ENCODE assay signal across 13 cellular contexts in genomic region chr2:64405476-64406406, GRCh38. TPM values are rescaled to one million over a fixed set of nuclear protein-coding genes. Genes with fewer than 3 reads are reported as not detected.
A peak's percentile ranks its signal among the peaks of the same experiment; 100 is the strongest.
DNase-seq lines count a peak whose midpoint lies in the region; ATAC-seq, FAIRE-seq and TF ChIP-seq lines count a peak whose summit lies in the region.
"Had no signal": no experiment of that assay in that cellular context is flagged by ENCODE, and none has a peak within 500 bp of the region (broad histone marks: within the 10 kb centered on the region; RNA-seq: fewer than 3 reads in every experiment).

No MANE protein-coding gene starts in this region.

- TF ChIP-seq POLR2A in A549 (IDR thresholded peaks at IDR 0.05; ENCODE audit: low read length) (no peak), H1 (IDR thresholded peaks at IDR 0.05; ENCODE audit: control extremely low read depth in 1 of 2, low read depth in 2 of 2, low read length in 2 of 2) (no peak)

- H4K20me1 ChIP-seq in H1 (replicated peaks in 1 of 2; ENCODE audit: control insufficient read depth in 1 of 2, insufficient read depth in 2 of 2, low read length in 2 of 2): peaks cover 0 to 2% of the 10 kb centered on the region in 2 experiments

- no peak overlapping the region for H2BK120ac ChIP-seq in H1 (replicated peaks; ENCODE audit: low read depth, low read length)

- TF ChIP-seq CTCF in A549 (IDR thresholded peaks at IDR 0.05): no peak
- no peak for TF ChIP-seq CTCF in H1 (IDR thresholded peaks at IDR 0.05; ENCODE audit: control extremely low read depth in 1 of 3, insufficient read depth in 1 of 3, low read depth in 1 of 3, low read length in 3 of 3)
- TF ChIP-seq CTCF in mucosa of descending colon (IDR thresholded peaks at IDR 0.05): no peak

- no peak for DNase-seq in A549 (ENCODE audit: low read depth in 1 of 2, low spot score in 1 of 2)
- peak; percentile 33 for DNase-seq in LoVo (ENCODE audit: low spot score)
- DNase-seq in H1 (ENCODE audit: low read depth in 1 of 2, low spot score in 2 of 2): no peak
- DNase-seq in mucosa of descending colon: peak in 2 of 3 donors; percentile 41 to 57
- no peak for DNase-seq in DMS153 (lab: John Stamatoyannopoulos, UW)
- no peak for DNase-seq in activated T-cell treated with anti-CD3 and anti-CD28 coated beads for 4 hours
- DNase-seq: activated gamma-delta T cell; C1 segment of cervical spinal cord; NCI-H146; stimulated activated CD4-positive, alpha-beta T cell treated with anti-CD3 and anti-CD28 coated beads, Interleukin-15, amount 100 ng/mL, for 24 hours; T-cell had no signal

- no peak overlapping the region for H3K27ac ChIP-seq in A549
- H3K27ac ChIP-seq in H1 (ENCODE audit: low read depth, low read length): no peak overlapping the region

- H3K4me1 ChIP-seq in A549 (peaks cover 21% of the 10 kb centered on the region), H1 (replicated peaks in 1 of 4; ENCODE audit: control insufficient read depth in 3 of 4, insufficient read depth in 4 of 4, low read length in 3 of 4) (peaks cover 13 to 30% (median 21%) of the 10 kb centered on the region in 4 experiments), mucosa of descending colon (ENCODE audit: low read depth) (peaks cover 60% of the 10 kb centered on the region)

- H2BK20ac ChIP-seq in H1 (ENCODE audit: low read length): 0 out of 2 replicates have a peak overlapping the region, but pooled peaks have one; percentile 26

- H2AFZ ChIP-seq in H1 (ENCODE audit: low read length): no peak overlapping the region

- H3K4me3 ChIP-seq in A549 (no peak overlapping the region), H1 (ENCODE audit: extremely low read depth in 1 of 4, insufficient read depth in 2 of 4, low read depth in 3 of 4, low read length in 4 of 4) (no peak overlapping the region), mucosa of descending colon (no peak overlapping the region)

- no peaks in the 10 kb centered on the region for H3K79me1 ChIP-seq in H1 (ENCODE audit: low read depth, low read length)

- H3K4ac ChIP-seq in H1 (replicated peaks; ENCODE audit: insufficient read length, low read depth, low read length): no peak overlapping the region

- 69% methylated on average over 12 of the region's 12 CpGs for WGBS in A549 (ENCODE audit: missing lambda C conversion rate)
- 87% methylated on average over 12 of the region's 12 CpGs; no CpG with 5 or more reads in 1 of the 2 experiments for WGBS in H1 (ENCODE audit: extremely low coverage in 1 of 2, insufficient coverage in 1 of 2, insufficient read length in 1 of 2, insufficient replicate concordance in 2 of 2, low coverage in 1 of 2, low lambda C conversion rate in 2 of 2, missing lambda C conversion rate in 1 of 2), 2 experiments

- no peaks in the 10 kb centered on the region for H3K9me3 ChIP-seq in A549
- no peaks in the 10 kb centered on the region for H3K9me3 ChIP-seq in H1 (ENCODE audit: insufficient read depth in 2 of 2, low read depth in 1 of 2, low read length in 1 of 2)
- no peaks in the 10 kb centered on the region for H3K9me3 ChIP-seq in mucosa of descending colon

- H2AK5ac ChIP-seq in H1 (ENCODE audit: low read depth, low read length): no peak overlapping the region; the same call in 1 of the 2 replicates

- H3K4me2 ChIP-seq in A549 (peak overlapping the region; percentile 25; the same call in 2 of the 3 replicates), H1 (ENCODE audit: insufficient read depth in 1 of 2, low read depth in 2 of 2, low read length in 2 of 2) (peak overlapping the region in 1 of 2 experiments; percentile 87; a peak in 1 of 4 replicates)

- H2BK5ac ChIP-seq in H1 (ENCODE audit: low read depth, low read length): peak overlapping the region; percentile 19; the same call in 1 of the 2 replicates

- H3K9ac ChIP-seq in H1 (replicated peaks in 1 of 4; ENCODE audit: extremely low read depth in 1 of 4, low read depth in 3 of 4, low read length in 3 of 4): no peak overlapping the region

- no peak for TF ChIP-seq EP300 in A549 (IDR thresholded peaks at IDR 0.05)
- no peak for TF ChIP-seq EP300 in H1 (IDR thresholded peaks at IDR 0.05; ENCODE audit: borderline replicate concordance in 1 of 2, low read depth in 2 of 2, low read length in 2 of 2)

- CTCF ChIA-PET in A549 (lab: Yijun Ruan, JAX): interaction anchor here (0.6 to 2.9 kb wide), 5 partner anchors 10 to 82 kb away, joined by 3 to 13 read pairs (median 4); no protein-coding TSS in a partner anchor
- CTCF ChIA-PET in H1 (lab: Charles Lee; ENCODE audit: partially characterized antibody): interaction anchor here (0.7 to 2.2 kb wide), 6 partner anchors 9 to 341 kb away, joined by 3 to 10 read pairs (median 4); no protein-coding TSS in a partner anchor

- H4K8ac ChIP-seq in H1 (ENCODE audit: extremely low read depth, insufficient read depth, low read length): no peak overlapping the region; the same call in none of the 2 replicates

- TF ChIP-seq RAD21 in A549 (conservative IDR thresholded peaks at IDR 0.05 in 1 of 2, IDR thresholded peaks at IDR 0.05 in 1 of 2) (no peak), H1 (IDR thresholded peaks at IDR 0.05 in 1 of 2, conservative IDR thresholded peaks at IDR 0.05 in 1 of 2; ENCODE audit: low read depth in 2 of 2, low read length in 2 of 2) (no peak)

- H3K56ac ChIP-seq in H1 (replicated peaks; ENCODE audit: insufficient read length, low read depth, low read length): no peak overlapping the region

- no peak overlapping the region for H4K91ac ChIP-seq in H1 (replicated peaks; ENCODE audit: insufficient read length, low read length)

- H3K36me3 ChIP-seq in H1 (ENCODE audit: control insufficient read depth in 2 of 4, insufficient read depth in 4 of 4, low read length in 3 of 4): no peaks in the 10 kb centered on the region
- H3K36me3 ChIP-seq in mucosa of descending colon (ENCODE audit: low read depth): no peaks in the 10 kb centered on the region

- no peak overlapping the region for H3K23ac ChIP-seq in H1 (ENCODE audit: insufficient read length)

- no peaks in the 10 kb centered on the region for H3K79me2 ChIP-seq in H1 (ENCODE audit: control insufficient read depth in 1 of 2, insufficient read depth in 2 of 2, low read length in 2 of 2)

- no peak overlapping the region for H3K18ac ChIP-seq in H1 (ENCODE audit: extremely low read depth, low read length)

- POLR2A ChIA-PET in A549 (lab: Yijun Ruan, JAX) (no interaction called here), H1 (lab: Charles Lee; ENCODE audit: partially characterized antibody) (interaction anchor here (0.9 to 1.4 kb wide), 2 partner anchors 16 to 47 kb away, joined by 3 to 4 read pairs; no protein-coding TSS in a partner anchor)

- no peak overlapping the region for H4K5ac ChIP-seq in H1 (ENCODE audit: insufficient read length, low read depth, low read length)

- ATAC-seq in A549: no peak
- peak; percentile 37 for ATAC-seq in mucosa of descending colon
- ATAC-seq in GM18517 (IDR thresholded peaks at IDR 0.05; ENCODE audit: unreplicated experiment): no peak
- ATAC-seq in GM21528 (IDR thresholded peaks at IDR 0.05; ENCODE audit: low FRiP score, unreplicated experiment): no peak
- ATAC-seq: T-cell had no signal

- no peaks in the 10 kb centered on the region for H3K27me3 ChIP-seq in H1 (replicated peaks in 1 of 4; ENCODE audit: control insufficient read depth in 3 of 4, extremely low read depth in 1 of 4, insufficient read depth in 3 of 4, low read length in 3 of 4)

- H2BK15ac ChIP-seq in H1 (ENCODE audit: low read length): peak overlapping the region; percentile 89; the same call in 1 of the 2 replicates

- H2BK12ac ChIP-seq in H1 (ENCODE audit: low read depth, low read length): peak overlapping the region; percentile 69; the same call in 1 of the 2 replicates

- FAIRE-seq in A549 (lab: Jason Lieb, UNC) (no peak), H1 (lab: Jason Lieb, UNC) (no peak)

- H3K23me2 ChIP-seq in H1 (ENCODE audit: low read depth, low read length): peaks cover 1% of the 10 kb centered on the region

- intact Hi-C loops in mucosa of descending colon (cut with DNase I, micrococcal nuclease): loop anchor here in 1 of 2 donors (10.0 kb wide), 1 partner anchor 49 kb away; the partner anchor contains the start of gene LGALSL

- no peak overlapping the region for H3K14ac ChIP-seq in H1 (ENCODE audit: insufficient read length)

TF ChIP-seq in A549, 52 proteins besides CTCF, POLR2A, EP300 and RAD21 (continues in another document):
- TF ChIP-seq RNF2 (IDR thresholded peaks at IDR 0.05; ENCODE audit: borderline replicate concordance, low read depth): no peak
- TF ChIP-seq RARB (CRISPR knock-in tag; IDR thresholded peaks at IDR 0.05): no peak
- TF ChIP-seq JUNB (IDR thresholded peaks at IDR 0.05): no peak
- TF ChIP-seq KDM1A (IDR thresholded peaks at IDR 0.05; ENCODE audit: low read depth): no peak
- no peak for TF ChIP-seq EHF (CRISPR knock-in tag; IDR thresholded peaks at IDR 0.05)
- TF ChIP-seq RCOR1 (IDR thresholded peaks at IDR 0.05; ENCODE audit: low read depth, low read length): no peak
- no peak for TF ChIP-seq ZC3H11A (IDR thresholded peaks at IDR 0.05)
- no peak for TF ChIP-seq KDM5A (IDR thresholded peaks at IDR 0.05)

TF ChIP-seq in H1, 55 proteins besides CTCF, POLR2A, EP300 and RAD21 (continues in another document):
- TF ChIP-seq GABPA (IDR thresholded peaks at IDR 0.05; ENCODE audit: borderline replicate concordance, insufficient read depth, low read length) (no peak), RXRA (IDR thresholded peaks at IDR 0.05; ENCODE audit: insufficient read depth, low read depth, low read length) (no peak), BCL11A (IDR thresholded peaks at IDR 0.05; ENCODE audit: low read depth in 2 of 2, low read length in 2 of 2) (no peak), NANOG (IDR thresholded peaks at IDR 0.05; ENCODE audit: insufficient read depth, low read depth, low read length, poor library complexity, severe bottlenecking) (no peak), JUN (IDR thresholded peaks at IDR 0.05; ENCODE audit: low read depth, low read length) (no peak), SRF (IDR thresholded peaks at IDR 0.05; ENCODE audit: low read depth, low read length) (no peak)

RNA-seq across cellular contexts. Expression of gene LGALSL, which starts 48.2 kb away (rescaled TPM):
- polyA plus RNA-seq in A549 (2011; rRNA removed): 12.7 and 14.1 TPM in 2 replicates
- 11.9 and 12.5 TPM in 2 replicates for polyA plus RNA-seq in A549 (2012; cell fraction: cytosol; rRNA removed)
- 3.5 and 5.6 TPM in 2 replicates for polyA plus RNA-seq in A549 (2012; cell fraction: nucleus; rRNA removed)
- polyA plus RNA-seq in A549 (2017; fragmentation: RNase III; extraction: RNeasy Plus Mini Kit Qiagen cat#74134 plus additional on column Dnase treatment): 10.8 to 11.4 TPM (median 11.0 TPM) in 3 replicates
- polyA minus RNA-seq in A549 (2011; rRNA and poly(A)+ RNA removed): 14.6 and 21.1 TPM in 2 replicates
- total RNA-seq in H1 (2021; fragmentation: NEBNext Ultra II Directional; extraction: Animal tissue kit (Norgen Biotek cat#: 25700)): 29.2 and 32.3 TPM in 2 replicates
- 13.6 and 14.0 TPM in 2 replicates for polyA plus RNA-seq in H1 (2011; rRNA removed)
- polyA plus RNA-seq in H1 (2011; cell fraction: cytosol; rRNA removed): 13.6 TPM
- 12.2 TPM for polyA plus RNA-seq in H1 (2011; cell fraction: nucleus; rRNA removed)
- 24.4 to 46.0 TPM (median 31.0 TPM) in 4 replicates for polyA plus RNA-seq in H1 (2012, experiment 1 of 2)
- polyA plus RNA-seq in H1 (2012, experiment 2 of 2): 7.0 TPM
- polyA plus RNA-seq in H1 (2013, experiment 1 of 2): 9.9 TPM
- 9.4 TPM for polyA plus RNA-seq in H1 (2013, experiment 2 of 2)
- 31.9 and 36.8 TPM in 2 replicates for polyA minus RNA-seq in H1 (2011; rRNA and poly(A)+ RNA removed)
- 13.7 TPM for polyA minus RNA-seq in H1 (2011; cell fraction: cytosol; rRNA and poly(A)+ RNA removed)
- 10.4 TPM for polyA minus RNA-seq in H1 (2011; cell fraction: nucleus; rRNA and poly(A)+ RNA removed)
- total RNA-seq in mucosa of descending colon: 10 to 100 TPM; 30.7 to 40.9 (median 37.6) TPM

Comparison
In these comparisons a context has a peak if more than half of its experiments do, and no peak if none do; other contexts are left out.
1. DNase-seq: peak in LoVo (single experiment) and mucosa of descending colon (2 of 3); none in A549 (0 of 2), H1 (0 of 2), DMS153 (single experiment) and activated T-cell treated with anti-CD3 and anti-CD28 coated beads for 4 hours (single experiment).